In the genomic region with DNA sequence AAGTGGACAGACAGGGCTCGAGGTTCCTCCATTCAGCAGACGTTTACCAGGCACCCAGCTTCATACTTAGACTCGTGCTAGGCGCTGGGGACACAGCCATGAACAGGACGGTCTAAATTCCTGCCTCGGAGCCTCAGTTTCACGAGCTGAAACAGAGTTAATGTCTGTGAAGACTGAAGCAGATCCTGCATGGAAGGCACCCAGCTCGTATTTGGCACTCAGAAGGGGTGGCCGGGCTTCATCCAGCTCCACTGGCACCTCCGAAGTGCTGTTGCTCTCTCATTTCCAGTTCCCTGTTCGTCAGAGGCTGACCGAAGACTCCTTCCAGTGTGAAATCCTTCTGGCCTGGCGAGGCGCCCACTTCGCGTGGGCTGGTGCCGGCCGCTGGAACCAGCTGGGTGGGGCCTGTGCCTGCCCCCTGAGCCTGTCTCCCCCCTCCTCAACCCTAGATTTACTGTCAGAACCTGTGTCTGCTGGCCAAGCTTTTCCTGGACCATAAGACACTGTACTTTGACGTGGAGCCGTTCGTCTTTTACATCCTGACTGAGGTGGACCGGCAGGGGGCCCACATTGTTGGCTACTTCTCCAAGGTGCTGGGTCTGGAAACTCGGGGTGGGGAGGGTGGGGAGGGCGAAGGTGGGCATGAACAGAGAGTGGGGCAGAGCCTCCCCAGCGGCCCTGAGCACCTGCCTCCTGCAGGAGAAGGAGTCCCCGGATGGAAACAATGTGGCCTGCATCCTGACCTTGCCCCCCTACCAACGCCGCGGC, we compare ENCODE assay signal across 14 cellular contexts. TPM values are rescaled to one million over a fixed set of nuclear protein-coding genes. Genes with fewer than 3 reads are reported as not detected.
A peak's percentile ranks its signal among the peaks of the same experiment; 100 is the strongest.
DNase-seq lines count a peak whose midpoint lies in the region; ATAC-seq and TF ChIP-seq lines count a peak whose summit lies in the region.
"Had no signal": no experiment of that assay in that cellular context is flagged by ENCODE, and none has a peak within 500 bp of the region (broad histone marks: within the 10 kb centered on the region; RNA-seq: fewer than 3 reads in every experiment).

No MANE protein-coding gene starts in this region.

- no peak overlapping the region for H3K4me3 Mint-ChIP-seq in MCF 10A (ENCODE audit: unreplicated experiment)
- H3K4me3 Mint-ChIP-seq: natural killer cell treated with Interleukin-12 subunit alpha and Interleukin-12 subunit beta and Interleukin-15 and Interleukin-18, amount 100 ng/mL, for 72 hours; T-helper 1 cell treated with Interleukin-12 subunit alpha and Interleukin-12 subunit beta and Interleukin-4 antibody, amounts not matched to agents 30 μg/mL and 1 μg/mL, for 36 hours had no signal

- no peaks in the 10 kb centered on the region for H3K9me3 Mint-ChIP-seq in MCF 10A (ENCODE audit: unreplicated experiment)
- H3K9me3 Mint-ChIP-seq: natural killer cell treated with Interleukin-12 subunit alpha and Interleukin-12 subunit beta and Interleukin-15 and Interleukin-18, amount 100 ng/mL, for 72 hours; T-helper 1 cell treated with Interleukin-12 subunit alpha and Interleukin-12 subunit beta and Interleukin-4 antibody, amounts not matched to agents 30 μg/mL and 1 μg/mL, for 36 hours had no signal

- CTCF ChIA-PET in MCF 10A (lab: Yijun Ruan, JAX) = interaction anchor here (0.5 to 1.8 kb wide), 4 partner anchors 9 to 170 kb away, joined by 3 to 4 read pairs (median 4); no protein-coding TSS in a partner anchor

- peaks cover 20% of the 10 kb centered on the region for H3K79me2 ChIP-seq in parathyroid adenoma

- no TSS peak for BruUV-seq in MCF 10A (replicated peaks; lab: Mats Ljungman, UMichigan)

- H3K4me1 ChIP-seq in breast epithelium (peaks cover 4 to 53% of the 10 kb centered on the region in 2 donors), heart left ventricle (peaks cover 0 to 55% (median 17%) of the 10 kb centered on the region in 12 donors), parathyroid adenoma (peaks cover 28% of the 10 kb centered on the region)

- TF ChIP-seq CTCF in breast epithelium (IDR thresholded peaks at IDR 0.05) (peak in 1 of 3 donors; percentile 8), MCF 10A (IDR thresholded peaks at IDR 0.05; ENCODE audit: unreplicated experiment) (no peak), heart left ventricle (IDR thresholded peaks at IDR 0.05) (no peak), parathyroid adenoma (IDR thresholded peaks at IDR 0.05) (no peak)

- POLR2A ChIA-PET in MCF 10A (lab: Yijun Ruan, JAX) = interaction anchor here (0.7 to 12.0 kb wide), 3 partner anchors 9 to 13 kb away, joined by 3 to 201 read pairs (median 4); a partner anchor contains a TSS

- peak in 3 of 4 donors; percentile 14 to 60 (median 42) for ATAC-seq in heart left ventricle

- H3K27ac Mint-ChIP-seq in MCF 10A (ENCODE audit: low read depth, unreplicated experiment) = no peak overlapping the region

- H3K27ac ChIP-seq in breast epithelium (peak overlapping the region; percentile 95), heart left ventricle (peak overlapping the region; percentile 27 to 94 (median 60)), parathyroid adenoma (peak overlapping the region; percentile 86)

- WGBS in heart left ventricle, 4 donors = 57 to 74% (median 69%) methylated on average over 28 to 29 of the region's 29 CpGs

- no peaks in the 10 kb centered on the region for H3K27me3 Mint-ChIP-seq in MCF 10A (ENCODE audit: insufficient read depth, unreplicated experiment)
- H3K27me3 Mint-ChIP-seq: natural killer cell treated with Interleukin-12 subunit alpha and Interleukin-12 subunit beta and Interleukin-15 and Interleukin-18, amount 100 ng/mL, for 72 hours had no signal

- H2AFZ ChIP-seq in parathyroid adenoma = no peak overlapping the region

- H3K9ac ChIP-seq in parathyroid adenoma = no peak overlapping the region

- DNase-seq in breast epithelium (ENCODE audit: low spot score in 2 of 2) (peak in 1 of 2 donors; percentile 73), MCF 10A (ENCODE audit: unreplicated experiment) (no peak), heart left ventricle (peak in 4 of 5 donors; percentile 67 to 81 (median 72)), NOMO-1 treated with DMSO at 0.1 percent for 48 hours (lab: John Stamatoyannopoulos, UW; ENCODE audit: unreplicated experiment) (no peak), A172 (ENCODE audit: low spot score) (no peak), activated gamma-delta T cell (lab: John Stamatoyannopoulos, UW) (no peak)
- DNase-seq in stimulated activated naive CD4-positive, alpha-beta T cell treated with Interleukin-2 at 50 U/mL for 16 hours (lab: John Stamatoyannopoulos, UW) = no peak
- DNase-seq: cerebellar nuclear complex, GOT3, NCI-H526 treated with DMSO at 0.1 percent for 48 hours had no signal

- H3K4me3 ChIP-seq in breast epithelium = peak overlapping the region in 2 of 3 donors; percentile 21 to 40
- no peak overlapping the region for H3K4me3 ChIP-seq in heart left ventricle
- no peak overlapping the region for H3K4me3 ChIP-seq in parathyroid adenoma (ENCODE audit: low read depth, low read length)

- intact Hi-C loops in breast epithelium (cut with DNase I; ENCODE audit: low total_unique reads) = no loop called here
- intact Hi-C loops in MCF 10A (cut with micrococcal nuclease) = no loop called here
- intact Hi-C loops in heart left ventricle (cut with DNase I) = no loop called here

- peaks cover 10% of the 10 kb centered on the region for H3K4me1 Mint-ChIP-seq in MCF 10A (ENCODE audit: insufficient read depth, unreplicated experiment)

- peak overlapping the region; percentile 52 for H3K4me2 ChIP-seq in parathyroid adenoma (ENCODE audit: low read length)

- H3K36me3 ChIP-seq in breast epithelium = no peaks in the 10 kb centered on the region
- H3K36me3 ChIP-seq in heart left ventricle = peaks cover 6 to 73% (median 59%) of the 10 kb centered on the region in 9 donors
- H3K36me3 ChIP-seq in parathyroid adenoma (ENCODE audit: control insufficient read depth, insufficient read depth, low read length) = no peaks in the 10 kb centered on the region

- TF ChIP-seq POLR2A in breast epithelium (IDR thresholded peaks at IDR 0.05) (no peak), heart left ventricle (IDR thresholded peaks at IDR 0.05) (no peak)

- no peaks in the 10 kb centered on the region for H3K27me3 ChIP-seq in breast epithelium
- H3K27me3 ChIP-seq in heart left ventricle = no peaks in the 10 kb centered on the region
- H3K27me3 ChIP-seq in parathyroid adenoma (ENCODE audit: control insufficient read depth, insufficient read depth, low read length) = no peaks in the 10 kb centered on the region

- no peaks in the 10 kb centered on the region for H3K9me3 ChIP-seq in breast epithelium
- H3K9me3 ChIP-seq in heart left ventricle = no peaks in the 10 kb centered on the region
- no peaks in the 10 kb centered on the region for H3K9me3 ChIP-seq in parathyroid adenoma (ENCODE audit: control insufficient read depth, low read length)

- H3K36me3 Mint-ChIP-seq in MCF 10A (ENCODE audit: insufficient read depth, unreplicated experiment) = peaks cover 36% of the 10 kb centered on the region
- H3K36me3 Mint-ChIP-seq: natural killer cell treated with Interleukin-12 subunit alpha and Interleukin-12 subunit beta and Interleukin-15 and Interleukin-18, amount 100 ng/mL, for 72 hours had no signal

RNA-seq across cellular contexts. Expression of a gene that starts 5.8 kb away (rescaled TPM):
- total RNA-seq in breast epithelium (10 to 100 TPM in 2 of 3 donors, not detected in 1; 23.6 to 54.4 TPM), MCF 10A (2022) (24.6 and 32.6 TPM in 2 replicates), heart left ventricle (under 1 TPM in 4 of 9 donors, not detected in 5; 0.17 to 0.44 (median 0.39) TPM)
- under 1 TPM; 0.17 to 0.23 TPM for polyA plus RNA-seq in heart left ventricle
- 2.9 and 4.2 TPM in 2 replicates for total RNA-seq in A172 (2014; rRNA removed; shearing (Covaris generic))
- total RNA-seq: A673; natural killer cell treated with Interleukin-12 subunit alpha and Interleukin-12 subunit beta and Interleukin-15 and Interleukin-18, amount 100 ng/mL, for 72 hours had no signal

RNA-seq across cellular contexts. Expression of a gene that starts 12.3 kb away (rescaled TPM):
- total RNA-seq in breast epithelium (10 to 100 TPM; 53.6 to 85.0 (median 67.8) TPM), MCF 10A (2022) (42.0 and 45.8 TPM in 2 replicates), heart left ventricle (10 to 100 TPM; 52.8 to 79.8 (median 64.7) TPM)
- 10 to 100 TPM; 56.7 to 83.2 TPM for polyA plus RNA-seq in heart left ventricle
- 46.6 and 55.6 TPM in 2 replicates for total RNA-seq in A172 (2014; rRNA removed; shearing (Covaris generic))

RNA-seq across cellular contexts. Expression of a gene that starts 20.1 kb away (rescaled TPM):
- total RNA-seq in breast epithelium = 1 to 10 TPM in 2 of 3 donors, under 1 TPM in 1; 0.98 to 8.3 (median 2.0) TPM
- 0.49 and 1.0 TPM in 2 replicates for total RNA-seq in MCF 10A (2022)
- total RNA-seq in heart left ventricle = 1 to 10 TPM in 7 of 9 donors, under 1 TPM in 2; 0.35 to 5.1 (median 1.2) TPM
- polyA plus RNA-seq in heart left ventricle = 1 to 10 TPM; 1.0 to 2.6 TPM
- 0.41 and 0.55 TPM in 2 replicates for total RNA-seq in A172 (2014; rRNA removed; shearing (Covaris generic))

RNA-seq across cellular contexts. Expression of a gene that starts 21.6 kb away (rescaled TPM):
- total RNA-seq in breast epithelium (10 to 100 TPM; 31.8 to 33.6 (median 33.5) TPM), MCF 10A (2022) (31.7 and 41.0 TPM in 2 replicates), heart left ventricle (100 to 1,000 TPM in 2 of 9 donors, 10 to 100 TPM in 7; 61.9 to 134 (median 70.0) TPM)
- 10 to 100 TPM; 42.6 to 57.4 TPM for polyA plus RNA-seq in heart left ventricle
- 28.6 and 38.1 TPM in 2 replicates for total RNA-seq in A172 (2014; rRNA removed; shearing (Covaris generic))

RNA-seq across cellular contexts. Expression of a gene that starts 35.2 kb away (rescaled TPM):
- total RNA-seq in breast epithelium (100 to 1,000 TPM in 1 of 3 donors, 10 to 100 TPM in 2; 82.6 to 143 (median 86.3) TPM), MCF 10A (2022) (64.7 and 66.3 TPM in 2 replicates), heart left ventricle (10 to 100 TPM; 25.9 to 63.1 (median 42.0) TPM)
- 100 to 1,000 TPM in 1 of 2 donors, 10 to 100 TPM in 1; 40.2 to 134 TPM for polyA plus RNA-seq in heart left ventricle
- total RNA-seq in A172 (2014; rRNA removed; shearing (Covaris generic)) = 137 and 164 TPM in 2 replicates

Comparison
In these comparisons a context has a peak if more than half of its experiments do, and no peak if none do; other contexts are left out.
1. DNase-seq: peak in heart left ventricle (4 of 5); none in MCF 10A (single experiment), NOMO-1 treated with DMSO at 0.1 percent for 48 hours (single experiment), A172 (single experiment), activated gamma-delta T cell (single experiment) and stimulated activated naive CD4-positive, alpha-beta T cell treated with Interleukin-2 at 50 U/mL for 16 hours (single experiment).
2. H3K4me3 ChIP-seq: peak in breast epithelium (2 of 3); none in heart left ventricle (0 of 12) and parathyroid adenoma (single experiment).
3. Peak in every context shown above with its lines, with median percentiles within 50 percentile points of each other: H3K27ac ChIP-seq.